Comparison of ENCODE assay signal across 7 cellular contexts in genomic region chr7:100632951-100633717, GRCh38. TPM values are rescaled to one million over a fixed set of nuclear protein-coding genes. Genes with fewer than 3 reads are reported as not detected.
DNase-seq lines count a peak whose midpoint lies in the region; ATAC-seq and TF ChIP-seq lines count a peak whose summit lies in the region.

No MANE protein-coding gene starts in this region.

- peak; percentile 83 for ATAC-seq in T-helper 17 cell

- TF ChIP-seq CTCF in GM12875 (IDR thresholded peaks at IDR 0.05; ENCODE audit: borderline replicate concordance, insufficient read depth, low read depth, low read length) (peak; percentile 43), brain (conservative IDR thresholded peaks at IDR 0.05) (peak in 1 of 2 experiments; percentile 44)

- H3K4me1 Mint-ChIP-seq in T-helper 17 cell (peaks cover 22% of the 10 kb centered on the region), brain (peaks cover 20% of the 10 kb centered on the region)

- peak overlapping the region; percentile 29 for H3K27ac Mint-ChIP-seq in T-helper 17 cell
- peak overlapping the region in 1 of 5 experiments; percentile 84 for H3K27ac Mint-ChIP-seq in brain

- no peaks in the 10 kb centered on the region for H3K36me3 Mint-ChIP-seq in T-helper 17 cell (ENCODE audit: low read depth)
- H3K36me3 Mint-ChIP-seq in brain: peaks cover 29% of the 10 kb centered on the region

- peaks cover 0 to 4% (median 0%) of the 10 kb centered on the region in 5 experiments for H3K9me3 Mint-ChIP-seq in brain

- H3K27me3 Mint-ChIP-seq in T-helper 17 cell: no peaks in the 10 kb centered on the region
- H3K27me3 Mint-ChIP-seq in brain: peaks cover 48% of the 10 kb centered on the region

- H3K4me3 Mint-ChIP-seq in T-helper 17 cell (peak overlapping the region; percentile 89), brain (peak overlapping the region; percentile 82 to 90 (median 86))

- peaks cover 18% of the 10 kb centered on the region for H3K27me3 ChIP-seq in HUES6 (ENCODE audit: control insufficient read depth, insufficient read depth, low read length)

- no peak overlapping the region for H3K27ac ChIP-seq in HUES6 (ENCODE audit: low read depth, low read length)

- H3K36me3 ChIP-seq in HUES6 (ENCODE audit: control insufficient read depth, insufficient read depth, low read length): no peaks in the 10 kb centered on the region

- no peaks in the 10 kb centered on the region for H3K9me3 ChIP-seq in HUES6 (ENCODE audit: control insufficient read depth, insufficient read depth, low read depth, low read length)
- no peaks in the 10 kb centered on the region for H3K9me3 ChIP-seq in T-helper 17 cell (ENCODE audit: control insufficient read depth, low read length, poor library complexity, severe bottlenecking)

- H3K4me3 ChIP-seq in GM12875 (ENCODE audit: low read depth, low read length): peak overlapping the region; percentile 45
- H3K4me3 ChIP-seq in HUES6 (ENCODE audit: low read depth, low read length): peak overlapping the region; percentile 72

- H3K9ac ChIP-seq in HUES6 (ENCODE audit: low read length): peak overlapping the region; percentile 41

- DNase-seq in T-helper 17 cell (peak; percentile 46 to 56 (median 47)), left kidney (ENCODE audit: low read depth, low spot score) (peak; percentile 84), NCI-H2029 treated with DMSO at 0.1 percent for 48 hours (lab: John Stamatoyannopoulos, UW) (no peak)
- DNase-seq in stimulated activated CD4-positive, alpha-beta T cell treated with anti-CD3 and anti-CD28 coated beads, TNF-alpha, amount 100 ng/mL, for 48 hours (ENCODE audit: low read depth in 3 of 3): peak; percentile 43 to 51 (median 44)

- H3K4me1 ChIP-seq in HUES6 (ENCODE audit: control insufficient read depth, insufficient read depth, low read length): 0 out of 2 replicates have a peak, but pooled peaks cover 3% of the 10 kb centered on the region

RNA-seq across cellular contexts. Expression of gene TFR2, which starts 8.2 kb away (rescaled TPM):
- total RNA-seq in T-helper 17 cell: 1 to 10 TPM; 4.5 to 6.1 TPM
- 4.8 TPM for polyA plus RNA-seq in brain (ENCODE audit: insufficient read depth, low read depth, low replicate concordance)

RNA-seq across cellular contexts. Expression of gene MOSPD3, which starts 20.8 kb away (rescaled TPM):
- total RNA-seq in T-helper 17 cell: 10 to 100 TPM; 16.4 to 16.5 TPM
- 47.9 TPM for polyA plus RNA-seq in brain (ENCODE audit: insufficient read depth, low read depth, low replicate concordance)

RNA-seq across cellular contexts. Expression of gene ACTL6B, which starts 23.1 kb away (rescaled TPM):
- not detected for total RNA-seq in T-helper 17 cell
- 101 TPM for polyA plus RNA-seq in brain (ENCODE audit: insufficient read depth, low read depth, low replicate concordance)

RNA-seq across cellular contexts. Expression of gene PCOLCE, which starts 31.0 kb away (rescaled TPM):
- total RNA-seq in T-helper 17 cell: 10 to 100 TPM; 12.6 to 14.7 TPM
- polyA plus RNA-seq in brain (ENCODE audit: insufficient read depth, low read depth, low replicate concordance): 24.2 TPM

RNA-seq across cellular contexts. Expression of gene GNB2, which starts 40.4 kb away (rescaled TPM):
- total RNA-seq in T-helper 17 cell: 100 to 1,000 TPM; 140 to 161 TPM
- polyA plus RNA-seq in brain (ENCODE audit: insufficient read depth, low read depth, low replicate concordance): 600 TPM
